ENCODE assay signal across 9 cellular contexts in the genomic region with DNA sequence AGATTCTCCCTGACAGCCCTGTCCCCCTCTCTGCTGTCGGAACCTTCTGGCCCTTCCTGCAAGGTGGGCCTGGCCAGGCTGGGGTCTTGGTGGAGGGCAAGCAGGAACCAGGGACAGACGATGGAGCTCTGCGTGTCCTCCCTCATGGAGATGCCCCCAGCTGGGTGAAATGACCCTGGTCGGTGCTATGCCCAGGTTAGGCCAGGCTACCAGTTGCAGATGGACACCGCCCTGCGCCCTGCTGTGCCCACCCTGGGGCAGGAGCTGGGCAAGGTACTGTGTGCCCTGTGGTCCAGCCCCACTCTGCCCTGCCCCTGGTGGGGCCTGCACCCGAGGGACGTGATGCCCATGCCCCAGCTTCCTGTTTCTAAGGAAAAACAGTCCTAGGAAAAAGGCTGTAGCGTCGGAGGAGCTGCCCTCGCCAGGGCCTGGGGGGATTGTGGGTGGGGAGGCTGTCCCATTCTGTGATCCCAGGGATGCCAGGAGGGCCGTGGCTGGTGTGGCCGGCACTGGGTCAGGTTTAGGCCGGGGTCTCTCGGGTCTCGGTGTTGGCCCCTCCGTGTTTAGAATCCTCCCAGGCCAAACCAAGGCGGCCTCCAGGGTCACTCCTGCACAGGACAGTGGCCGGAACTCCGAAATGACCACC.
DNase-seq lines count a peak whose midpoint lies in the region; ATAC-seq lines count a peak whose summit lies in the region.
"Had no signal": no experiment of that assay in that cellular context is flagged by ENCODE, and none has a peak within 500 bp of the region (broad histone marks: within the 10 kb centered on the region; RNA-seq: fewer than 3 reads in every experiment).

No MANE protein-coding gene starts in this region.

- H3K79me2 ChIP-seq in mesendoderm (ENCODE audit: control insufficient read depth, insufficient read depth, low read length) = no peaks in the 10 kb centered on the region

- peak overlapping the region; percentile 97 for H3K4ac ChIP-seq in mesendoderm (ENCODE audit: low read depth, low read length)

- H2BK5ac ChIP-seq in mesendoderm (ENCODE audit: low read length) = peak overlapping the region; percentile 30

- peak overlapping the region; percentile 54 for H3K27ac ChIP-seq in cingulate gyrus (ENCODE audit: low read depth, low read length)
- H3K27ac ChIP-seq in mesendoderm (ENCODE audit: low read depth, low read length) = peak overlapping the region; percentile 95
- H3K27ac ChIP-seq in urinary bladder (ENCODE audit: low read depth) = peak overlapping the region; percentile 54

- H3K79me1 ChIP-seq in mesendoderm (ENCODE audit: low read length) = no peaks in the 10 kb centered on the region

- H4K5ac ChIP-seq in mesendoderm (ENCODE audit: low read length) = no peak overlapping the region

- peak overlapping the region; percentile 91 for H3K18ac ChIP-seq in mesendoderm (ENCODE audit: low read length)

- H3K27ac Mint-ChIP-seq in activated naive CD4-positive, alpha-beta T cell treated with anti-CD3 and anti-CD28 coated beads, Interleukin-2, amount 50 U/mL, for 24 hours = peak overlapping the region; percentile 41

- no peak overlapping the region for H2AK5ac ChIP-seq in mesendoderm (ENCODE audit: low read length)

- no peak overlapping the region for H2BK15ac ChIP-seq in mesendoderm (replicated peaks; ENCODE audit: low read depth)

- peak overlapping the region; percentile 49 for H3K4me2 ChIP-seq in mesendoderm (ENCODE audit: low read length)

- peak overlapping the region; percentile 85 for H3K23ac ChIP-seq in mesendoderm (ENCODE audit: low read length)

- H3K36me3 Mint-ChIP-seq in activated naive CD4-positive, alpha-beta T cell treated with anti-CD3 and anti-CD28 coated beads, Interleukin-2, amount 50 U/mL, for 24 hours = no peaks in the 10 kb centered on the region

- H3K4me3 Mint-ChIP-seq in activated naive CD4-positive, alpha-beta T cell treated with anti-CD3 and anti-CD28 coated beads, Interleukin-2, amount 50 U/mL, for 24 hours = peak overlapping the region; percentile 15

- H4K8ac ChIP-seq in mesendoderm (ENCODE audit: low read depth, low read length) = peak overlapping the region; percentile 42

- H3K27me3 Mint-ChIP-seq in activated naive CD4-positive, alpha-beta T cell treated with anti-CD3 and anti-CD28 coated beads, Interleukin-2, amount 50 U/mL, for 24 hours = no peaks in the 10 kb centered on the region

- no peak for ATAC-seq in GM21528 (IDR thresholded peaks at IDR 0.05; ENCODE audit: low FRiP score, unreplicated experiment)
- ATAC-seq in GM19035 (IDR thresholded peaks at IDR 0.05; ENCODE audit: unreplicated experiment) = no peak

- H3K9me3 Mint-ChIP-seq in activated naive CD4-positive, alpha-beta T cell treated with anti-CD3 and anti-CD28 coated beads, Interleukin-2, amount 50 U/mL, for 24 hours = no peaks in the 10 kb centered on the region

- no peaks in the 10 kb centered on the region for H3K27me3 ChIP-seq in mesendoderm (ENCODE audit: insufficient read depth, low read length, poor library complexity)

- DNase-seq in activated naive CD4-positive, alpha-beta T cell treated with Interleukin-2 at 50 U/mL for 16 hours = no peak
- DNase-seq in mesendoderm (peak; percentile 18), NCI-H2029 (lab: John Stamatoyannopoulos, UW) (no peak)
- DNase-seq: stimulated activated CD4-positive, alpha-beta T cell treated with anti-CD3 and anti-CD28 coated beads, Interleukin-4, amount 100 ng/mL, for 24 hours had no signal

- WGBS in mesendoderm (ENCODE audit: extremely low coverage, insufficient coverage, low lambda C conversion rate) = no CpG with 5 or more reads among the region's 20 CpGs
- WGBS in urinary bladder = 57% methylated on average over 20 of the region's 20 CpGs

- H3K4me1 ChIP-seq in mesendoderm (ENCODE audit: control insufficient read depth, low read depth, low read length) (peaks cover 3% of the 10 kb centered on the region), urinary bladder (ENCODE audit: insufficient read depth) (peaks cover 3% of the 10 kb centered on the region)

- H2BK120ac ChIP-seq in mesendoderm (ENCODE audit: low read depth, low read length) = peak overlapping the region; percentile 10

- no peaks in the 10 kb centered on the region for H3K36me3 ChIP-seq in mesendoderm (ENCODE audit: control insufficient read depth, insufficient read depth, low read length)
- H3K36me3 ChIP-seq in urinary bladder (ENCODE audit: insufficient read depth) = no peaks in the 10 kb centered on the region

- H3K4me1 Mint-ChIP-seq in activated naive CD4-positive, alpha-beta T cell treated with anti-CD3 and anti-CD28 coated beads, Interleukin-2, amount 50 U/mL, for 24 hours = peaks cover 7% of the 10 kb centered on the region

- peak overlapping the region; percentile 81 for H3K9ac ChIP-seq in mesendoderm (ENCODE audit: low read length)

- no peak overlapping the region for H3K4me3 ChIP-seq in mesendoderm (ENCODE audit: low read length)
- peak overlapping the region; percentile 64 for H3K4me3 ChIP-seq in urinary bladder (ENCODE audit: low read depth, low read length)

- peak overlapping the region; percentile 91 for H3K56ac ChIP-seq in mesendoderm (ENCODE audit: low read length)
